25 cellular contexts compared by ENCODE assay signal in genomic region chr3:49775538-49775937, GRCh38. TPM values are rescaled to one million over a fixed set of nuclear protein-coding genes. Genes with fewer than 3 reads are reported as not detected.
DNase-seq lines count a peak whose midpoint lies in the region; ATAC-seq and TF ChIP-seq lines count a peak whose summit lies in the region.
"Had no signal": no experiment of that assay in that cellular context is flagged by ENCODE, and none has a peak within 500 bp of the region (broad histone marks: within the 10 kb centered on the region; RNA-seq: fewer than 3 reads in every experiment).

No MANE protein-coding gene starts in this region.

- TF ChIP-seq CTCF in right atrium auricular region (IDR thresholded peaks at IDR 0.05) (no peak), chondrocyte (IDR thresholded peaks at IDR 0.05) (no peak), progenitor cell of endocrine pancreas (IDR thresholded peaks at IDR 0.05; ENCODE audit: unreplicated experiment) (no peak)

- peaks cover 2% of the 10 kb centered on the region for H3K36me3 Mint-ChIP-seq in chondrocyte (ENCODE audit: low read depth)
- peaks cover 6% of the 10 kb centered on the region for H3K36me3 Mint-ChIP-seq in progenitor cell of endocrine pancreas (ENCODE audit: insufficient read depth)

- H3K4me1 Mint-ChIP-seq in chondrocyte (ENCODE audit: low read depth) = peaks cover 17% of the 10 kb centered on the region
- H3K4me1 Mint-ChIP-seq in progenitor cell of endocrine pancreas (ENCODE audit: low read depth) = no peaks in the 10 kb centered on the region
- H3K4me1 Mint-ChIP-seq: GM23338 had no signal

- ATAC-seq in left ventricle myocardium superior = peak; percentile 70
- ATAC-seq: effector memory CD8-positive, alpha-beta T cell; GM23338; left colon had no signal

- H3K27ac ChIP-seq in right atrium auricular region = no peak overlapping the region
- H3K27ac ChIP-seq: ascending aorta, esophagus squamous epithelium, VCaP had no signal

- no peak for DNase-seq in left ventricle myocardium superior
- no peak for DNase-seq in right atrium auricular region (ENCODE audit: low spot score)
- peak; percentile 36 for DNase-seq in chondrocyte (ENCODE audit: low spot score)
- DNase-seq in pons (ENCODE audit: low spot score) = peak; percentile 79
- no peak for DNase-seq in progenitor cell of endocrine pancreas (ENCODE audit: low spot score, unreplicated experiment)
- DNase-seq in T-helper 2 cell = no peak
- DNase-seq in activated CD4-positive, CD25-positive, alpha-beta regulatory T cell treated with anti-CD3 and anti-CD28 coated beads, Interleukin-2, amount 50 U/mL, for 72 hours = no peak
- DNase-seq: activated CD4-positive, alpha-beta T cell treated with anti-CD3 and anti-CD28 coated beads, Interleukin-2, amount 50 U/mL, for 4 hours; activated naive CD4-positive, alpha-beta T cell; activated T-cell treated with anti-CD3 and anti-CD28 coated beads for 4 hours; CD4-positive, alpha-beta T cell; DMS79; effector memory CD8-positive, alpha-beta T cell; esophagus squamous epithelium; left colon; MM.1S; NCI-H1436; NCI-H748 treated with DMSO at 0.1 percent for 48 hours; OCI-M1; SIG-M5 had no signal

- intact Hi-C loops in left ventricle myocardium superior (cut with micrococcal nuclease) = no loop called here

- no peaks in the 10 kb centered on the region for H3K36me3 ChIP-seq in right atrium auricular region

- H3K27me3 Mint-ChIP-seq in chondrocyte (ENCODE audit: low read depth) (no peaks in the 10 kb centered on the region), progenitor cell of endocrine pancreas (no peaks in the 10 kb centered on the region)
- H3K27me3 Mint-ChIP-seq: CD4-positive, alpha-beta T cell; effector memory CD8-positive, alpha-beta T cell had no signal

- H3K9me3 Mint-ChIP-seq in chondrocyte (ENCODE audit: low read depth) = no peaks in the 10 kb centered on the region
- H3K9me3 Mint-ChIP-seq in progenitor cell of endocrine pancreas (ENCODE audit: low read depth) = no peaks in the 10 kb centered on the region
- H3K9me3 Mint-ChIP-seq: CD4-positive, alpha-beta T cell; effector memory CD8-positive, alpha-beta T cell; GM23338 had no signal

- H3K4me3 ChIP-seq in right atrium auricular region = no peak overlapping the region
- H3K4me3 ChIP-seq: ascending aorta, esophagus squamous epithelium, GM23338 had no signal

- H3K9me3 ChIP-seq in right atrium auricular region = no peaks in the 10 kb centered on the region
- H3K9me3 ChIP-seq: ascending aorta, esophagus squamous epithelium had no signal

- H3K27ac Mint-ChIP-seq in chondrocyte (ENCODE audit: unreplicated experiment) (no peak overlapping the region), progenitor cell of endocrine pancreas (no peak overlapping the region)
- H3K27ac Mint-ChIP-seq: CD4-positive, alpha-beta T cell; GM23338; mesothelial cell of epicardium had no signal

- no peak overlapping the region for H3K4me3 Mint-ChIP-seq in chondrocyte (ENCODE audit: unreplicated experiment)
- no peak overlapping the region for H3K4me3 Mint-ChIP-seq in progenitor cell of endocrine pancreas (ENCODE audit: low read depth)
- H3K4me3 Mint-ChIP-seq: CD4-positive, alpha-beta T cell; effector memory CD8-positive, alpha-beta T cell; GM23338; mesothelial cell of epicardium had no signal

- H3K27me3 ChIP-seq in right atrium auricular region = no peaks in the 10 kb centered on the region
- H3K27me3 ChIP-seq: ascending aorta, esophagus squamous epithelium had no signal

- H3K4me1 ChIP-seq in right atrium auricular region = peaks cover 0 to 3% of the 10 kb centered on the region in 2 donors
- H3K4me1 ChIP-seq: ascending aorta had no signal

RNA-seq across cellular contexts. Expression of gene IP6K1, which starts 10.8 kb away (rescaled TPM):
- 18.5 TPM for total RNA-seq in left ventricle myocardium superior
- 10 to 100 TPM; 24.0 to 30.9 TPM for total RNA-seq in right atrium auricular region
- total RNA-seq in chondrocyte = 38.9 to 44.4 TPM (median 40.1 TPM) in 3 replicates
- 43.4 and 46.3 TPM in 2 replicates for total RNA-seq in progenitor cell of endocrine pancreas

RNA-seq across cellular contexts. Expression of gene CDHR4, which starts 24.1 kb away (rescaled TPM):
- total RNA-seq in left ventricle myocardium superior (not detected), right atrium auricular region (under 1 TPM in 1 of 2 donors, not detected in 1; 0.20 TPM), chondrocyte (not detected in 3 replicates), progenitor cell of endocrine pancreas (not detected in 2 replicates)
- total RNA-seq: ascending aorta, esophagus squamous epithelium, renal cortical epithelial cell had no signal

RNA-seq across cellular contexts. Expression of gene INKA1, which starts 27.5 kb away (rescaled TPM):
- total RNA-seq in left ventricle myocardium superior (1.7 TPM), right atrium auricular region (1 to 10 TPM; 1.8 to 4.2 TPM), chondrocyte (4.1 to 7.9 TPM (median 7.9 TPM) in 3 replicates), progenitor cell of endocrine pancreas (not detected in 2 replicates)
- total RNA-seq: ascending aorta had no signal

RNA-seq across cellular contexts. Expression of gene UBA7, which starts 38.2 kb away (rescaled TPM):
- 26.7 TPM for total RNA-seq in left ventricle myocardium superior
- 10 to 100 TPM; 11.3 to 12.2 TPM for total RNA-seq in right atrium auricular region
- total RNA-seq in chondrocyte = 25.6 to 45.3 TPM (median 26.3 TPM) in 3 replicates
- 1.2 and 2.2 TPM in 2 replicates for total RNA-seq in progenitor cell of endocrine pancreas

RNA-seq across cellular contexts. Expression of gene GMPPB, which starts 51.8 kb away (rescaled TPM):
- total RNA-seq in left ventricle myocardium superior (16.4 TPM), right atrium auricular region (10 to 100 TPM; 12.0 to 21.7 TPM), chondrocyte (27.6 to 50.2 TPM (median 28.4 TPM) in 3 replicates), progenitor cell of endocrine pancreas (31.2 and 34.3 TPM in 2 replicates)

Comparison
In these comparisons a context has a peak if more than half of its experiments do, and no peak if none do; other contexts are left out.
1. DNase-seq: peak in chondrocyte (single experiment) and pons (single experiment); none in left ventricle myocardium superior (single experiment), right atrium auricular region (single experiment), progenitor cell of endocrine pancreas (single experiment), T-helper 2 cell (0 of 5) and activated CD4-positive, CD25-positive, alpha-beta regulatory T cell treated with anti-CD3 and anti-CD28 coated beads, Interleukin-2, amount 50 U/mL, for 72 hours (single experiment).